ENCODE assay signal across 1 cellular context in genomic region chr13:26923824-26924605, GRCh38.
TF ChIP-seq lines count a peak whose summit lies in the region.

No MANE protein-coding gene starts in this region.

TF ChIP-seq in SK-N-SH treated with all-trans-retinoic acid at 6 μM for 48 hours, 23 proteins besides CTCF, POLR2A, EP300 and RAD21 (continued from another document):
- no peak for TF ChIP-seq CSRNP3 (CRISPR knock-in tag; IDR thresholded peaks at IDR 0.05)
- TF ChIP-seq TOX (CRISPR knock-in tag; IDR thresholded peaks at IDR 0.05; ENCODE audit: borderline replicate concordance), result no peak
- no peak for TF ChIP-seq ZFP3 (CRISPR knock-in tag; IDR thresholded peaks at IDR 0.05)
- no peak for TF ChIP-seq ARNTL (CRISPR knock-in tag; IDR thresholded peaks at IDR 0.05; ENCODE audit: borderline replicate concordance, low read depth)
- no peak for TF ChIP-seq GLIS3 (CRISPR knock-in tag; IDR thresholded peaks at IDR 0.05)
- no peak for TF ChIP-seq CSDC2 (CRISPR knock-in tag; IDR thresholded peaks at IDR 0.05)
- TF ChIP-seq BACH2 (CRISPR knock-in tag; IDR thresholded peaks at IDR 0.05; ENCODE audit: borderline replicate concordance), result no peak
